ENCODE assay signal across 16 cellular contexts in genomic region chr18:31064130-31064529, GRCh38. TPM values are rescaled to one million over a fixed set of nuclear protein-coding genes. Genes with fewer than 3 reads are reported as not detected.
DNase-seq lines count a peak whose midpoint lies in the region; ATAC-seq, FAIRE-seq and TF ChIP-seq lines count a peak whose summit lies in the region.
"Had no signal": no experiment of that assay in that cellular context is flagged by ENCODE, and none has a peak within 500 bp of the region (broad histone marks: within the 10 kb centered on the region; RNA-seq: fewer than 3 reads in every experiment).

No MANE protein-coding gene starts in this region.

- H3K27me3 Mint-ChIP-seq in CD8-positive, alpha-beta memory T cell = no peaks in the 10 kb centered on the region
- H3K27me3 Mint-ChIP-seq: memory B cell had no signal

- intact Hi-C loops in K562 (cut with micrococcal nuclease) = no loop called here

- no peak for TF ChIP-seq EP300 in K562 (IDR thresholded peaks at IDR 0.05; ENCODE audit: low read length)

- H3K4me3 ChIP-seq in GM12865 (ENCODE audit: low read depth, low read length) (peak overlapping the region; percentile 47), K562 (no peak overlapping the region)
- H3K4me3 ChIP-seq in CD8-positive, alpha-beta memory T cell (ENCODE audit: low read length) = no peak overlapping the region
- H3K4me3 ChIP-seq: hepatocyte, prostate gland, SK-N-MC had no signal

- no peak overlapping the region for H3K4me3 Mint-ChIP-seq in CD8-positive, alpha-beta memory T cell
- H3K4me3 Mint-ChIP-seq: memory B cell had no signal

- DNase-seq in GM12865 (ENCODE audit: low read depth) (peak; percentile 83), K562 (ENCODE audit: extremely low read depth in 1 of 4, low spot score in 3 of 4) (no peak), ureter (ENCODE audit: low spot score) (no peak), HCEC 1CT (no peak), NCI-H524 (lab: John Stamatoyannopoulos, UW) (no peak)
- DNase-seq in CD8-positive, alpha-beta memory T cell = no peak
- DNase-seq: amygdala; BE2C; effector CD8-positive, alpha-beta T cell; NCI-H526 treated with DMSO at 0.1 percent for 48 hours had no signal

- in situ Hi-C loops in K562 (cut with MboI) = no loop called here

- no peak overlapping the region for H3K27ac ChIP-seq in K562 (ENCODE audit: extremely low read depth, low read depth, low read length)
- no peak overlapping the region for H3K27ac ChIP-seq in CD8-positive, alpha-beta memory T cell (ENCODE audit: low read depth, low read length)
- H3K27ac ChIP-seq: hepatocyte, prostate gland, SK-N-MC had no signal

- no peak overlapping the region for H3K4me2 ChIP-seq in K562 (ENCODE audit: insufficient read depth, low read length)
- H3K4me2 ChIP-seq: hepatocyte had no signal

- no peaks in the 10 kb centered on the region for H3K27me3 ChIP-seq in K562 (ENCODE audit: control insufficient read depth in 2 of 2, insufficient read depth in 2 of 2, low read length in 2 of 2)
- H3K27me3 ChIP-seq in CD8-positive, alpha-beta memory T cell (ENCODE audit: insufficient read depth, low read length, poor library complexity, severe bottlenecking) = no peaks in the 10 kb centered on the region
- H3K27me3 ChIP-seq: BE2C, hepatocyte had no signal

- no peaks in the 10 kb centered on the region for H3K9me3 ChIP-seq in K562 (replicated peaks; ENCODE audit: control insufficient read depth, insufficient read depth, low read depth, low read length)
- H3K9me3 ChIP-seq in CD8-positive, alpha-beta memory T cell (ENCODE audit: low read length) = no peaks in the 10 kb centered on the region
- H3K9me3 ChIP-seq: BE2C, prostate gland had no signal

- H3K9me3 Mint-ChIP-seq in CD8-positive, alpha-beta memory T cell = peaks cover 5 to 16% (median 8%) of the 10 kb centered on the region in 5 donors

- no peak for TF ChIP-seq RAD21 in K562 (CRISPR knock-in tag; conservative IDR thresholded peaks at IDR 0.05 in 1 of 2, IDR thresholded peaks at IDR 0.05 in 1 of 2)

- POLR2A ChIA-PET in K562 (lab: Yijun Ruan, JAX) = interaction anchor here (1.2 kb wide), 1 partner anchor 17 kb away, joined by 4 read pairs; no protein-coding TSS in a partner anchor
- POLR2A ChIA-PET in CD8-positive, alpha-beta memory T cell (lab: Charles Lee) = no interaction called here

- TF ChIP-seq POLR2A in K562 (conservative IDR thresholded peaks at IDR 0.05) = no peak

- no peak for FAIRE-seq in K562 (lab: Jason Lieb, UNC)

- no peaks in the 10 kb centered on the region for H3K36me3 Mint-ChIP-seq in CD8-positive, alpha-beta memory T cell
- H3K36me3 Mint-ChIP-seq: memory B cell had no signal

- TF ChIP-seq CTCF in GM12865 (IDR thresholded peaks at IDR 0.05; ENCODE audit: insufficient read depth, low read depth, low read length, missing control alignments) (no peak), K562 (IDR thresholded peaks at IDR 0.05 in 2 of 3, conservative IDR thresholded peaks at IDR 0.05 in 1 of 3; ENCODE audit: insufficient read depth in 2 of 3, low read depth in 1 of 3, low read length in 3 of 3) (no peak)

- 0% methylated on average over 1 of the region's 1 CpG for WGBS in K562 (ENCODE audit: insufficient coverage, low coverage, missing lambda C conversion rate)

- H2AFZ ChIP-seq in K562 (ENCODE audit: low read depth, low read length) = no peak overlapping the region
- H2AFZ ChIP-seq: hepatocyte had no signal

- no peaks in the 10 kb centered on the region for H3K4me1 ChIP-seq in K562 (replicated peaks in 1 of 2; ENCODE audit: control insufficient read depth in 2 of 2, insufficient read depth in 2 of 2, low read length in 2 of 2)
- H3K4me1 ChIP-seq in CD8-positive, alpha-beta memory T cell (ENCODE audit: insufficient read depth, low read length) = no peaks in the 10 kb centered on the region
- H3K4me1 ChIP-seq: BE2C, prostate gland had no signal

- no peak overlapping the region for H3K27ac Mint-ChIP-seq in CD8-positive, alpha-beta memory T cell
- H3K27ac Mint-ChIP-seq: memory B cell had no signal

- H4K20me1 ChIP-seq in K562 (replicated peaks; ENCODE audit: control insufficient read depth, insufficient read depth, low read length) = no peaks in the 10 kb centered on the region

- ATAC-seq in GM19328 (IDR thresholded peaks at IDR 0.05; ENCODE audit: unreplicated experiment) = peak; percentile 58
- ATAC-seq in HG03025 (IDR thresholded peaks at IDR 0.05; ENCODE audit: low FRiP score, unreplicated experiment) = peak; percentile 76
- ATAC-seq in K562 = peak; percentile 57

- no peaks in the 10 kb centered on the region for H3K9me1 ChIP-seq in K562 (ENCODE audit: control insufficient read depth, insufficient read depth, low read length)

- CTCF ChIA-PET in K562 (lab: Yijun Ruan, JAX; ENCODE audit: low intra/inter-chr PET ratio) = no interaction called here
- CTCF ChIA-PET in CD8-positive, alpha-beta memory T cell (lab: Charles Lee) = no interaction called here

- H3K4me1 Mint-ChIP-seq in CD8-positive, alpha-beta memory T cell = no peaks in the 10 kb centered on the region
- H3K4me1 Mint-ChIP-seq: memory B cell had no signal

- no TSS peak for BruUV-seq in K562 (replicated peaks; lab: Mats Ljungman, UMichigan)

- no peaks in the 10 kb centered on the region for H3K79me2 ChIP-seq in K562 (ENCODE audit: control insufficient read depth, insufficient read depth, low read length)
- H3K79me2 ChIP-seq: hepatocyte had no signal

- peaks cover 14% of the 10 kb centered on the region; the same call in 2 of the 3 replicates for H3K36me3 ChIP-seq in K562 (ENCODE audit: control insufficient read depth, insufficient read depth, low read length)
- no peaks in the 10 kb centered on the region for H3K36me3 ChIP-seq in CD8-positive, alpha-beta memory T cell (ENCODE audit: insufficient read depth, low read length)
- H3K36me3 ChIP-seq: BE2C, prostate gland had no signal

- H3K9ac ChIP-seq in K562 (ENCODE audit: insufficient read depth in 1 of 2, low read depth in 2 of 2, low read length in 2 of 2) = no peak overlapping the region

TF ChIP-seq in K562, 482 proteins besides CTCF, POLR2A, EP300 and RAD21:
- no peak for TF ChIP-seq SRSF7 (optimal IDR thresholded peaks at IDR 0.05; ENCODE audit: low read depth, low read length)
- 0 out of 2 replicates have a peak, but pooled peaks have one; percentile 5 for TF ChIP-seq EGR1 (conservative IDR thresholded peaks at IDR 0.05)

RNA-seq across cellular contexts. Expression of gene DSC3, which starts 21.6 kb away (rescaled TPM):
- total RNA-seq in K562 (2011; cell fraction: chromatin; rRNA removed; ENCODE audit: low replicate concordance) = 0.05 and 0.16 TPM in 2 replicates
- total RNA-seq in K562 (2011; cell fraction: nucleolus; rRNA removed) = not detected in 2 replicates
- total RNA-seq in K562 (2011; cell fraction: nucleoplasm; rRNA removed) = not detected in 2 replicates
- total RNA-seq in K562 (2014; rRNA removed) (0.04 and 0.09 TPM in 2 replicates), K562 (2014; rRNA removed; fragmentation: Illumina TruSeq; extraction: Trizol) (0.07 and 0.10 TPM in 2 replicates), K562 (2015; rRNA removed; fragmentation: Illumina TruSeq; extraction: Trizol) (0.04 and 0.07 TPM in 2 replicates), K562 (2021) (0.07 and 0.40 TPM in 2 replicates), ureter (5.7 TPM)
- polyA plus RNA-seq in K562 (2011; rRNA removed) (0.01 TPM in 1 of 2 replicates, not detected in the other), K562 (2014; fragmentation: Illumina TruSeq; extraction: Trizol) (0.06 and 0.24 TPM in 2 replicates), K562 (2014; fragmentation: Nextera tagmentation; extraction: Ambion mirVana) (under 1 TPM; 0.03 to 0.11 TPM), K562 (2014; rRNA removed) (0.05 and 0.08 TPM in 2 replicates)
- polyA plus RNA-seq in K562 (2011; cell fraction: cytosol; rRNA removed) = 0.01 TPM in 1 of 2 replicates, not detected in the other
- not detected in 2 replicates for polyA plus RNA-seq in K562 (2011; cell fraction: nucleus; rRNA removed)
- polyA plus RNA-seq in K562 (2012) = 0.12 and 0.29 TPM in 2 replicates
- 0.03 TPM in 1 of 2 replicates, not detected in the other for polyA minus RNA-seq in K562 (2011; rRNA and poly(A)+ RNA removed)
- polyA minus RNA-seq in K562 (2011; cell fraction: cytosol; rRNA and poly(A)+ RNA removed) = not detected in 2 replicates
- polyA minus RNA-seq in K562 (2011; cell fraction: nucleus; rRNA and poly(A)+ RNA removed) = not detected in 2 replicates
- total RNA-seq in CD8-positive, alpha-beta memory T cell = not detected
- polyA plus RNA-seq in CD8-positive, alpha-beta memory T cell = not detected

RNA-seq across cellular contexts. Expression of gene DSC2, which starts 38.1 kb away (rescaled TPM):
- 3.4 and 8.5 TPM in 2 replicates for total RNA-seq in K562 (2011; cell fraction: chromatin; rRNA removed; ENCODE audit: low replicate concordance)
- total RNA-seq in K562 (2011; cell fraction: nucleolus; rRNA removed) = 3.5 and 4.7 TPM in 2 replicates
- 7.4 and 9.4 TPM in 2 replicates for total RNA-seq in K562 (2011; cell fraction: nucleoplasm; rRNA removed)
- total RNA-seq in K562 (2014; rRNA removed) (4.4 and 5.4 TPM in 2 replicates), K562 (2014; rRNA removed; fragmentation: Illumina TruSeq; extraction: Trizol) (14.2 and 14.9 TPM in 2 replicates), K562 (2015; rRNA removed; fragmentation: Illumina TruSeq; extraction: Trizol) (14.7 and 15.3 TPM in 2 replicates), K562 (2021) (11.6 and 11.8 TPM in 2 replicates), ureter (5.1 TPM)
- polyA plus RNA-seq in K562 (2011; rRNA removed) (3.8 and 4.5 TPM in 2 replicates), K562 (2014; fragmentation: Illumina TruSeq; extraction: Trizol) (8.3 and 9.5 TPM in 2 replicates), K562 (2014; fragmentation: Nextera tagmentation; extraction: Ambion mirVana) (1 to 10 TPM; 5.0 to 6.4 TPM), K562 (2014; rRNA removed) (3.8 and 4.7 TPM in 2 replicates)
- polyA plus RNA-seq in K562 (2011; cell fraction: cytosol; rRNA removed) = 1.3 and 2.4 TPM in 2 replicates
- 2.3 and 3.6 TPM in 2 replicates for polyA plus RNA-seq in K562 (2011; cell fraction: nucleus; rRNA removed)
- 7.3 and 10.1 TPM in 2 replicates for polyA plus RNA-seq in K562 (2012)
- 20.5 and 22.3 TPM in 2 replicates for polyA minus RNA-seq in K562 (2011; rRNA and poly(A)+ RNA removed)
- polyA minus RNA-seq in K562 (2011; cell fraction: cytosol; rRNA and poly(A)+ RNA removed) = 8.1 and 9.2 TPM in 2 replicates
- polyA minus RNA-seq in K562 (2011; cell fraction: nucleus; rRNA and poly(A)+ RNA removed) = 2.3 and 5.7 TPM in 2 replicates
- not detected for total RNA-seq in CD8-positive, alpha-beta memory T cell
- polyA plus RNA-seq in CD8-positive, alpha-beta memory T cell = not detected
